20 cellular contexts compared by ENCODE assay signal in genomic region chr2:43341959-43342757, GRCh38.
DNase-seq lines count a peak whose midpoint lies in the region; ATAC-seq and TF ChIP-seq lines count a peak whose summit lies in the region.
"Had no signal": no experiment of that assay in that cellular context is flagged by ENCODE, and none has a peak within 500 bp of the region (broad histone marks: within the 10 kb centered on the region; RNA-seq: fewer than 3 reads in every experiment).

No MANE protein-coding gene starts in this region.

- intact Hi-C loops in right cardiac atrium (cut with DNase I): no loop called here
- intact Hi-C loops in left cardiac atrium (cut with DNase I): no loop called here
- intact Hi-C loops in gastrocnemius medialis (cut with DNase I; ENCODE audit: low total_unique reads): no loop called here

- H3K27ac ChIP-seq in right cardiac atrium (ENCODE audit: low read length) (peak overlapping the region; percentile 19), gastrocnemius medialis (peak overlapping the region; percentile 81 to 88 (median 86))

- DNase-seq in right cardiac atrium (no peak), left cardiac atrium (no peak), left lobe of liver (ENCODE audit: low spot score) (no peak), gastrocnemius medialis (no peak), kidney glomerular epithelial cell (lab: John Stamatoyannopoulos, UW) (no peak), NCI-H146 treated with DMSO at 0.1 percent for 48 hours (lab: John Stamatoyannopoulos, UW; ENCODE audit: unreplicated experiment) (no peak), iPS-NIHi11 (ENCODE audit: low spot score) (no peak)
- DNase-seq: activated CD4-positive, alpha-beta T cell treated with anti-CD3 and anti-CD28 coated beads for 1 hour; activated naive CD4-positive, alpha-beta T cell treated with anti-CD3 and anti-CD28 coated beads, Interleukin-2, amount 10 ng/mL, durations not matched to agents 7 days and 5 days; activated T-cell treated with anti-CD3 and anti-CD28 coated beads, Interleukin-2, amount 50 U/mL, for 48 hours; aorta; effector memory CD4-positive, alpha-beta T cell; immature natural killer cell; naive thymus-derived CD8-positive, alpha-beta T cell; NCI-H1105; NCI-H2107; NCI-H524 treated with DMSO at 0.1 percent for 48 hours; pancreas; stimulated activated CD4-positive, alpha-beta T cell treated with anti-CD3 and anti-CD28 coated beads, Interleukin-2, amount 100 ng/mL, for 48 hours had no signal

- H3K4me1 ChIP-seq in right cardiac atrium (ENCODE audit: control insufficient read depth, insufficient read depth, low read length): peaks cover 19% of the 10 kb centered on the region
- H3K4me1 ChIP-seq in gastrocnemius medialis: peaks cover 65 to 67% of the 10 kb centered on the region in 2 donors

- H3K27me3 ChIP-seq in right cardiac atrium (ENCODE audit: control insufficient read depth, insufficient read depth): no peaks in the 10 kb centered on the region
- H3K27me3 ChIP-seq in gastrocnemius medialis: no peaks in the 10 kb centered on the region
- H3K27me3 ChIP-seq: pancreas had no signal

- no peak for TF ChIP-seq CTCF in gastrocnemius medialis (IDR thresholded peaks at IDR 0.05 in 4 of 5, conservative IDR thresholded peaks at IDR 0.05 in 1 of 5)

- in situ Hi-C loops in gastrocnemius medialis (cut with MboI; ENCODE audit: low sequenced_read_pairs in 4 of 4): no loop called here

- no peaks in the 10 kb centered on the region for H3K36me3 ChIP-seq in gastrocnemius medialis
- H3K36me3 ChIP-seq: pancreas had no signal

- H3K4me3 ChIP-seq in right cardiac atrium (ENCODE audit: low read length) (no peak overlapping the region), gastrocnemius medialis (no peak overlapping the region)
- H3K4me3 ChIP-seq: pancreas had no signal

- ATAC-seq in right cardiac atrium (no peak), left cardiac atrium (no peak), left lobe of liver (peak; percentile 47), gastrocnemius medialis (no peak), HG02973 (IDR thresholded peaks at IDR 0.05; ENCODE audit: unreplicated experiment) (no peak)
- ATAC-seq: naive thymus-derived CD8-positive, alpha-beta T cell had no signal

- no peaks in the 10 kb centered on the region for H3K9me3 ChIP-seq in right cardiac atrium (ENCODE audit: control insufficient read depth, low read length)
- H3K9me3 ChIP-seq in gastrocnemius medialis: no peaks in the 10 kb centered on the region
- H3K9me3 ChIP-seq: pancreas had no signal

- no peak for TF ChIP-seq POLR2A in gastrocnemius medialis (IDR thresholded peaks at IDR 0.05)

- WGBS in right cardiac atrium: 90% methylated on average over 13 of the region's 13 CpGs
